In genomic region chr16:4377573-4378146, GRCh38 we compare ENCODE assay signal across 14 cellular contexts. TPM values are rescaled to one million over a fixed set of nuclear protein-coding genes. Genes with fewer than 3 reads are reported as not detected.
DNase-seq lines count a peak whose midpoint lies in the region; ATAC-seq and TF ChIP-seq lines count a peak whose summit lies in the region.
"Had no signal": no experiment of that assay in that cellular context is flagged by ENCODE, and none has a peak within 500 bp of the region (broad histone marks: within the 10 kb centered on the region; RNA-seq: fewer than 3 reads in every experiment).

No MANE protein-coding gene starts in this region.

- 77% methylated on average over 12 of the region's 12 CpGs for whole genome bisulfite sequencing in hepatocyte (ENCODE audit: low lambda C conversion rate, missing lambda C conversion rate)

- peaks cover 37% of the 10 kb centered on the region for H4K20me1 ChIP-seq in hepatocyte (ENCODE audit: insufficient read depth, poor library complexity, severe bottlenecking)

- peak overlapping the region; percentile 40 to 64 for H3K4me3 ChIP-seq in ascending aorta
- no peak overlapping the region for H3K4me3 ChIP-seq in hepatocyte
- no peak overlapping the region for H3K4me3 ChIP-seq in skeletal muscle satellite cell (ENCODE audit: low read length)
- H3K4me3 ChIP-seq: left lung had no signal

- H3K36me3 ChIP-seq in ascending aorta (peaks cover 21 to 28% of the 10 kb centered on the region in 2 donors), hepatocyte (replicated peaks; ENCODE audit: insufficient read depth, low read depth) (no peaks in the 10 kb centered on the region), skeletal muscle satellite cell (ENCODE audit: insufficient read depth, low read length) (peaks cover 23% of the 10 kb centered on the region)

- ATAC-seq in HG02798 (IDR thresholded peaks at IDR 0.05; ENCODE audit: poor library complexity, unreplicated experiment) (no peak), sciatic nerve (no peak)
- ATAC-seq: effector memory CD8-positive, alpha-beta T cell; left lung had no signal

- H3K9me3 ChIP-seq in ascending aorta (no peaks in the 10 kb centered on the region), hepatocyte (ENCODE audit: low read depth) (no peaks in the 10 kb centered on the region), skeletal muscle satellite cell (replicated peaks; ENCODE audit: low read length) (no peaks in the 10 kb centered on the region)
- H3K9me3 ChIP-seq: left lung had no signal

- peak overlapping the region; percentile 66 for H3K4me2 ChIP-seq in hepatocyte
- peak overlapping the region; percentile 44 for H3K4me2 ChIP-seq in skeletal muscle satellite cell (ENCODE audit: low read length)

- H3K79me2 ChIP-seq in hepatocyte, result peaks cover 52% of the 10 kb centered on the region

- H3K9ac ChIP-seq in skeletal muscle satellite cell (ENCODE audit: low read depth, low read length), result no peak overlapping the region

- H3K4me1 ChIP-seq in ascending aorta (peaks cover 60 to 71% of the 10 kb centered on the region in 2 donors), hepatocyte (ENCODE audit: insufficient read depth) (peaks cover 43% of the 10 kb centered on the region), skeletal muscle satellite cell (ENCODE audit: control insufficient read depth, insufficient read depth, low read length) (peaks cover 71% of the 10 kb centered on the region)

- H3K9me2 ChIP-seq in hepatocyte (replicated peaks; ENCODE audit: insufficient read depth), result no peaks in the 10 kb centered on the region

- H3K27me3 ChIP-seq in ascending aorta (no peaks in the 10 kb centered on the region), hepatocyte (no peaks in the 10 kb centered on the region), skeletal muscle satellite cell (ENCODE audit: control insufficient read depth, insufficient read depth, low read length) (no peaks in the 10 kb centered on the region)
- H3K27me3 ChIP-seq: left lung had no signal

- intact Hi-C loops in ascending aorta (cut with DNase I) (loop anchor here (5.0 kb wide), 1 partner anchor 1355 kb away; the partner anchor contains the start of genes HCFC1R1, THOC6 and TNFRSF12A), sciatic nerve (cut with DNase I) (no loop called here)

- DNase-seq in ascending aorta (ENCODE audit: low spot score in 2 of 2) (peak in 1 of 2 donors; percentile 72), hepatocyte (ENCODE audit: low spot score) (no peak), sciatic nerve (ENCODE audit: low spot score) (no peak)
- no peak for DNase-seq in activated T-cell treated with anti-CD3 and anti-CD28 coated beads, Interleukin-2, amount 50 U/mL, for 1 hour
- DNase-seq in activated naive CD4-positive, alpha-beta T cell (lab: John Stamatoyannopoulos, UW), result no peak
- DNase-seq: DMS53; effector memory CD8-positive, alpha-beta T cell; HCEC 1CT; left lung; NCI-H226; stimulated activated CD4-positive, alpha-beta T cell treated with anti-CD3 and anti-CD28 coated beads, Interleukin-2, amount 100 ng/mL, for 24 hours had no signal

- no peak overlapping the region for H2AFZ ChIP-seq in hepatocyte

- H3K27ac ChIP-seq in ascending aorta (peak overlapping the region; percentile 94 to 99), hepatocyte (peak overlapping the region; percentile 95)

- peak; percentile 16; the same call in 1 of the 3 replicates for TF ChIP-seq CTCF in GM12872 (IDR thresholded peaks at IDR 0.05; ENCODE audit: insufficient read depth, low read depth, low read length)
- TF ChIP-seq CTCF in ascending aorta (IDR thresholded peaks at IDR 0.05), result no peak
- no peak for TF ChIP-seq CTCF in hepatocyte (IDR thresholded peaks at IDR 0.05; ENCODE audit: poor library complexity)

RNA-seq across cellular contexts. Expression of gene VASN, which starts 6.0 kb away (rescaled TPM):
- total RNA-seq in ascending aorta (218 TPM), hepatocyte (10.0 and 12.1 TPM in 2 replicates), sciatic nerve (38.4 TPM)
- 55.9 and 64.2 TPM in 2 replicates for polyA plus RNA-seq in hepatocyte
- 137 and 165 TPM in 2 replicates for total RNA-seq in skeletal muscle satellite cell (2012; rRNA removed)

RNA-seq across cellular contexts. Expression of gene PAM16, which starts 26.5 kb away (rescaled TPM):
- total RNA-seq in ascending aorta (26.6 TPM), hepatocyte (33.0 and 35.0 TPM in 2 replicates), sciatic nerve (37.8 TPM)
- 57.7 and 70.4 TPM in 2 replicates for polyA plus RNA-seq in hepatocyte
- 37.8 and 62.3 TPM in 2 replicates for total RNA-seq in skeletal muscle satellite cell (2012; rRNA removed)

RNA-seq across cellular contexts. Expression of gene CORO7, which starts 38.7 kb away (rescaled TPM):
- total RNA-seq in ascending aorta (41.9 TPM), hepatocyte (13.9 and 18.2 TPM in 2 replicates), sciatic nerve (51.5 TPM)
- polyA plus RNA-seq in hepatocyte, result 33.3 and 34.4 TPM in 2 replicates
- 11.9 and 16.6 TPM in 2 replicates for total RNA-seq in skeletal muscle satellite cell (2012; rRNA removed)

RNA-seq across cellular contexts. Expression of gene DNAJA3, which starts 48.0 kb away (rescaled TPM):
- 40.7 TPM for total RNA-seq in ascending aorta
- total RNA-seq in hepatocyte, result 55.3 and 59.2 TPM in 2 replicates
- polyA plus RNA-seq in hepatocyte, result 51.2 and 58.8 TPM in 2 replicates
- total RNA-seq in skeletal muscle satellite cell (2012; rRNA removed), result 54.2 and 63.1 TPM in 2 replicates
- total RNA-seq in sciatic nerve, result 27.8 TPM

Comparison
In these comparisons a context has a peak if more than half of its experiments do, and no peak if none do; other contexts are left out.
1. H3K4me3 ChIP-seq: peak in ascending aorta (2 of 2); none in hepatocyte (single experiment) and skeletal muscle satellite cell (single experiment).